Comparison of ENCODE assay signal across 1 cellular context in genomic region chr6:160029525-160029924, GRCh38.
TF ChIP-seq lines count a peak whose summit lies in the region.

No MANE protein-coding gene starts in this region.

TF ChIP-seq in GM23338, 12 proteins besides CTCF, POLR2A, EP300 and RAD21 (continued from another document):
- TF ChIP-seq ZNF462 (CRISPR knock-in tag; IDR thresholded peaks at IDR 0.05) (no peak), EZH2phosphoT487 (IDR thresholded peaks at IDR 0.05; ENCODE audit: unreplicated experiment) (no peak), STAT1 (IDR thresholded peaks at IDR 0.05; ENCODE audit: unreplicated experiment) (no peak), ZNF114 (CRISPR knock-in tag; IDR thresholded peaks at IDR 0.05) (no peak)
